In genomic region chr5:1937590-1937989, GRCh38 we compare ENCODE assay signal across 27 cellular contexts. TPM values are rescaled to one million over a fixed set of nuclear protein-coding genes. Genes with fewer than 3 reads are reported as not detected.
"Had no signal": no experiment of that assay in that cellular context is flagged by ENCODE, and none has a peak within 500 bp of the region (broad histone marks: within the 10 kb centered on the region; RNA-seq: fewer than 3 reads in every experiment).

No MANE protein-coding gene starts in this region.

- H3K4me1 Mint-ChIP-seq: activated naive CD4-positive, alpha-beta T cell treated with anti-CD3 and anti-CD28 coated beads, Interleukin-2, amount 50 U/mL, for 24 hours; central memory CD8-positive, alpha-beta T cell had no signal

- H3K9me3 ChIP-seq: ascending aorta, body of pancreas, SJSA1 had no signal

- H3K36me3 ChIP-seq: ascending aorta, SJSA1 had no signal

- H3K4me1 ChIP-seq: ascending aorta, body of pancreas, SJSA1 had no signal

- H3K36me3 Mint-ChIP-seq: activated naive CD4-positive, alpha-beta T cell treated with anti-CD3 and anti-CD28 coated beads, Interleukin-2, amount 50 U/mL, for 24 hours; WTC11 had no signal

- H3K4me3 ChIP-seq: ascending aorta, body of pancreas, SJSA1 had no signal

- H3K27me3 ChIP-seq: ascending aorta, body of pancreas had no signal

- H3K27ac Mint-ChIP-seq: activated CD8-positive, alpha-beta T cell treated with anti-CD3 and anti-CD28 coated beads, Interleukin-2, amount 10 ng/mL, durations not matched to agents 7 days and 5 days; activated naive CD4-positive, alpha-beta T cell treated with anti-CD3 and anti-CD28 coated beads, Interleukin-2, amount 50 U/mL, for 24 hours; T-helper 17 cell; WTC11 had no signal

- H3K27ac ChIP-seq: ascending aorta, body of pancreas, SJSA1 had no signal

- DNase-seq: activated CD4-positive, alpha-beta T cell treated with anti-CD3 and anti-CD28 coated beads for 48 hours; activated CD4-positive, alpha-beta T cell treated with anti-CD3 and anti-CD28 coated beads, Interleukin-2, amount 50 U/mL, for 4 hours; activated CD4-positive, CD25-positive, alpha-beta regulatory T cell treated with anti-CD3 and anti-CD28 coated beads, Interleukin-2, amount 50 U/mL, for 72 hours; activated CD8-positive, alpha-beta memory T cell treated with anti-CD3 and anti-CD28 coated beads, Interleukin-2, amount 50 U/mL, for 48 hours; activated CD8-positive, alpha-beta T cell treated with anti-CD3 and anti-CD28 coated beads, Interleukin-2, amount 10 ng/mL, durations not matched to agents 7 days and 5 days; activated effector memory CD4-positive, alpha-beta T cell treated with Interleukin-2 at 50 U/mL for 16 hours; activated naive CD4-positive, alpha-beta T cell; activated T-cell treated with anti-CD3 and anti-CD28 coated beads, Interleukin-2, amount 50 U/mL, for 1 hour; amniotic stem cell; body of pancreas; KG1; NCI-H1092; NCI-H1417; NCI-H1930; NCI-H510A treated with DMSO at 0.1 percent for 48 hours; NCI-H69; T-helper 17 cell; T-helper 9 cell had no signal

- H3K9me3 Mint-ChIP-seq: activated naive CD4-positive, alpha-beta T cell treated with anti-CD3 and anti-CD28 coated beads, Interleukin-2, amount 50 U/mL, for 24 hours; central memory CD8-positive, alpha-beta T cell had no signal

- FAIRE-seq: bronchial epithelial cell had no signal

- H3K4me3 Mint-ChIP-seq: activated CD8-positive, alpha-beta T cell treated with anti-CD3 and anti-CD28 coated beads, Interleukin-2, amount 10 ng/mL, durations not matched to agents 7 days and 5 days; activated naive CD4-positive, alpha-beta T cell treated with anti-CD3 and anti-CD28 coated beads, Interleukin-2, amount 50 U/mL, for 24 hours; central memory CD8-positive, alpha-beta T cell; T-helper 17 cell; WTC11 had no signal

RNA-seq across cellular contexts. Expression of gene IRX4, which starts 54.9 kb away (rescaled TPM):
- total RNA-seq: activated CD8-positive, alpha-beta T cell treated with anti-CD3 and anti-CD28 coated beads, Interleukin-2, amount 10 ng/mL, durations not matched to agents 7 days and 5 days; ascending aorta; body of pancreas; LHCN-M2; M059J; RPMI7951; SJSA1; T-helper 17 cell had no signal
